In the genomic region with DNA sequence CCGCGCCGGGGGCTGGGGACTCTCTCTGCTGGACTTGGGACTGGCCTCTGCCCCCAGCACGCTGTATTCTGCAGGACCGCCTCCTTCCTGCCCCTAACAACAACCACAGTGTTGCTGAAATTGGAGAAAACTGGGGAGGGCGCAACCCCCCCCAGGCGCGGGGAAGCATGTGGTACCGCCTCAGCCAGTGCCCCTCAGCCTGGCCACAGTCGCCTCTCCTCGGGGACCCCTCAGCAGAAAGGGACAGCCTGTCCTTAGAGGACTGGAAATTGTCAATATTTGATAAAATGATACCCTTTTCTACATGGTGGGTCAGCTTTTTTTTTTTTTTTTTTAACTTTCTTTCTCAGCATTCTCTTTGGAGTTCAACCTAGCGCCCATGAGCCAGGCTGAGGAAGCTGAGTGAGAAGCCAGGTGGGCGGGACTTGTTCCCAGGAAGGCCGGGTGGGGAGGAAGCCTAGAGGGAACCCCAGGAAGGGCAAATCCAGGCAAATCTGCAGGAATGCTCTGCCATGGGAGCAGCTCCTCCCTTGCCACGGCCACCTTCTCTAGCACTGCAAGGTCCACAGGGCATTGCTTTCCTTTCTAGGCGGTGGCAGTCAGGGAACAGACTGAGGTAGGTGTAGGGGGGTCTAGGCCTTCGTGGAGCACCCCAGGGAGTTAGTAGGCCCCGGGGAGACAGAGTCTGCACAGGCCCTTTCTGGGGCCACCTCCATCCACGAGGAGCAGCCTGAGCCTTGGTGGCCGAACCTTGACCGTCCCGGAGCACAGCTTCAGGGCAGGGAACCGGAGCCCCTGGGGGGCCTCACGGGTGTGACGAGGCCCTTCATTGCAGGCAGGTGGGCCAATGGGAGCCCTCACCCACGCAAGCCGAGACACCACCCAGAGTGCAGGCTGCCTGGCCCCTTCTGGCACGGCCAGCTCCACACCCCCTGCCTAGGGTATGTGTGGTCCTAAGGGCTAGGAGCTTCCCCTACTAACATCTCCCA, we compare ENCODE assay signal across 25 cellular contexts. TPM values are rescaled to one million over a fixed set of nuclear protein-coding genes. Genes with fewer than 3 reads are reported as not detected.
"Had no signal": no experiment of that assay in that cellular context is flagged by ENCODE, and none has a peak within 500 bp of the region (broad histone marks: within the 10 kb centered on the region; RNA-seq: fewer than 3 reads in every experiment).

No MANE protein-coding gene starts in this region.

- FAIRE-seq: astrocyte, colon, pancreas had no signal

- H3K4me3 ChIP-seq: left lung, pancreas, psoas muscle, right atrium auricular region, thoracic aorta, upper lobe of right lung had no signal

- ATAC-seq: activated T-helper 17 cell treated with anti-CD3 and anti-CD28 coated beads, Interleukin-2, amount 50 U/mL, for 72 hours; left lung; naive thymus-derived CD8-positive, alpha-beta T cell; psoas muscle; upper lobe of right lung had no signal

- H3K27ac Mint-ChIP-seq: activated naive CD8-positive, alpha-beta T cell treated with anti-CD3 and anti-CD28 coated beads for 36 hours; activated T-helper 17 cell treated with anti-CD3 and anti-CD28 coated beads, Interleukin-2, amount 50 U/mL, for 72 hours; mesothelial cell of epicardium; T-helper 1 cell treated with Interleukin-12 subunit alpha and Interleukin-12 subunit beta and Interleukin-4 antibody, amounts not matched to agents 30 μg/mL and 1 μg/mL, for 36 hours had no signal

- H3K4me3 Mint-ChIP-seq: activated naive CD8-positive, alpha-beta T cell treated with anti-CD3 and anti-CD28 coated beads for 36 hours; activated T-helper 17 cell treated with anti-CD3 and anti-CD28 coated beads, Interleukin-2, amount 50 U/mL, for 72 hours; central memory CD8-positive, alpha-beta T cell; mesothelial cell of epicardium; naive thymus-derived CD8-positive, alpha-beta T cell; T-helper 1 cell treated with Interleukin-12 subunit alpha and Interleukin-12 subunit beta and Interleukin-4 antibody, amounts not matched to agents 30 μg/mL and 1 μg/mL, for 36 hours had no signal

- H3K9me3 Mint-ChIP-seq: activated naive CD8-positive, alpha-beta T cell treated with anti-CD3 and anti-CD28 coated beads for 36 hours; activated T-helper 17 cell treated with anti-CD3 and anti-CD28 coated beads, Interleukin-2, amount 50 U/mL, for 72 hours; central memory CD8-positive, alpha-beta T cell; mesothelial cell of epicardium; naive thymus-derived CD8-positive, alpha-beta T cell; T-helper 1 cell treated with Interleukin-12 subunit alpha and Interleukin-12 subunit beta and Interleukin-4 antibody, amounts not matched to agents 30 μg/mL and 1 μg/mL, for 36 hours; WTC11 had no signal

- H3K4me1 Mint-ChIP-seq: activated naive CD8-positive, alpha-beta T cell treated with anti-CD3 and anti-CD28 coated beads for 36 hours; activated T-helper 17 cell treated with anti-CD3 and anti-CD28 coated beads, Interleukin-2, amount 50 U/mL, for 72 hours; central memory CD8-positive, alpha-beta T cell; mesothelial cell of epicardium; naive thymus-derived CD8-positive, alpha-beta T cell had no signal

- H3K27me3 Mint-ChIP-seq: activated naive CD8-positive, alpha-beta T cell treated with anti-CD3 and anti-CD28 coated beads for 36 hours; central memory CD8-positive, alpha-beta T cell had no signal

- H3K27me3 ChIP-seq: pancreas, right atrium auricular region had no signal

- DNase-seq: activated naive CD4-positive, alpha-beta T cell; activated naive CD8-positive, alpha-beta T cell treated with anti-CD3 and anti-CD28 coated beads for 36 hours; activated T-cell treated with anti-CD3 and anti-CD28 coated beads, Interleukin-2, amount 50 U/mL, for 1 hour; heart right ventricle; mammary epithelial cell; naive thymus-derived CD8-positive, alpha-beta T cell; stimulated activated CD4-positive, alpha-beta T cell treated with anti-CD3 and anti-CD28 coated beads, Interleukin-4, amount 100 ng/mL, for 24 hours; stimulated activated naive CD4-positive, alpha-beta T cell treated with Interleukin-2 at 50 U/mL for 16 hours; T1000; upper lobe of right lung had no signal

RNA-seq across cellular contexts. Expression of a gene that starts 18.4 kb away (rescaled TPM):
- total RNA-seq: activated naive CD8-positive, alpha-beta T cell treated with anti-CD3 and anti-CD28 coated beads for 36 hours; activated T-helper 17 cell treated with anti-CD3 and anti-CD28 coated beads, Interleukin-2, amount 50 U/mL, for 72 hours; astrocyte; dermis microvascular lymphatic vessel endothelial cell; fibroblast of villous mesenchyme; heart right ventricle; kidney epithelial cell; left lung; mammary epithelial cell; mesothelial cell of epicardium; naive thymus-derived CD8-positive, alpha-beta T cell; right atrium auricular region; thoracic aorta; upper lobe of right lung had no signal

RNA-seq across cellular contexts. Expression of a gene that starts 38.7 kb away (rescaled TPM):
- total RNA-seq: kidney epithelial cell had no signal
